8 cellular contexts compared by ENCODE assay signal in genomic region chr2:73072416-73072815, GRCh38. TPM values are rescaled to one million over a fixed set of nuclear protein-coding genes. Genes with fewer than 3 reads are reported as not detected.
DNase-seq lines count a peak whose midpoint lies in the region; ATAC-seq and TF ChIP-seq lines count a peak whose summit lies in the region.

No MANE protein-coding gene starts in this region.

- peaks cover 7% of the 10 kb centered on the region for H3K27me3 Mint-ChIP-seq in T-helper 2 cell treated with Interferon-gamma antibody and Interleukin-4, amounts not matched to agents 5 μg/mL and 100 μg/mL, for 36 hours (ENCODE audit: low read depth)
- H3K27me3 Mint-ChIP-seq in activated naive CD8-positive, alpha-beta T cell: no peaks in the 10 kb centered on the region

- H3K4me3 ChIP-seq in left lung (peak overlapping the region in 1 of 2 donors; percentile 95), HAP-1 (no peak overlapping the region; the same call in 1 of the 2 replicates)

- H3K27me3 ChIP-seq in left lung: no peaks in the 10 kb centered on the region
- H3K27me3 ChIP-seq in HAP-1 (ENCODE audit: low read depth): no peaks in the 10 kb centered on the region

- TF ChIP-seq CTCF in left lung (IDR thresholded peaks at IDR 0.05): no peak

- peak overlapping the region; percentile 91 to 98 for H3K27ac ChIP-seq in left lung
- peak overlapping the region; percentile 95 for H3K27ac ChIP-seq in substantia nigra (ENCODE audit: low read depth, low read length, poor library complexity, severe bottlenecking)

- H3K27ac Mint-ChIP-seq in T-helper 2 cell treated with Interferon-gamma antibody and Interleukin-4, amounts not matched to agents 5 μg/mL and 100 μg/mL, for 36 hours: peak overlapping the region; percentile 46
- H3K27ac Mint-ChIP-seq in activated naive CD8-positive, alpha-beta T cell: peak overlapping the region; percentile 95

- H3K9me3 ChIP-seq in left lung (no peaks in the 10 kb centered on the region), HAP-1 (no peaks in the 10 kb centered on the region)

- H3K36me3 Mint-ChIP-seq in T-helper 2 cell treated with Interferon-gamma antibody and Interleukin-4, amounts not matched to agents 5 μg/mL and 100 μg/mL, for 36 hours (ENCODE audit: low read depth): no peaks in the 10 kb centered on the region
- H3K36me3 Mint-ChIP-seq in activated naive CD8-positive, alpha-beta T cell: no peaks in the 10 kb centered on the region

- no peaks in the 10 kb centered on the region for H3K9me3 Mint-ChIP-seq in T-helper 2 cell treated with Interferon-gamma antibody and Interleukin-4, amounts not matched to agents 5 μg/mL and 100 μg/mL, for 36 hours
- H3K9me3 Mint-ChIP-seq in activated naive CD8-positive, alpha-beta T cell (ENCODE audit: low read depth): no peaks in the 10 kb centered on the region

- H3K36me3 ChIP-seq in left lung: peaks cover 0 to 11% of the 10 kb centered on the region in 2 donors
- peaks cover 4% of the 10 kb centered on the region for H3K36me3 ChIP-seq in HAP-1 (replicated peaks)

- CTCF ChIA-PET in HEK293T (lab: Yijun Ruan, JAX): no interaction called here

- in situ Hi-C loops in HAP-1 (cut with MboI; ENCODE audit: low sequenced_read_pairs): no loop called here

- intact Hi-C loops in left lung (cut with DNase I): no loop called here

- H3K4me1 Mint-ChIP-seq in T-helper 2 cell treated with Interferon-gamma antibody and Interleukin-4, amounts not matched to agents 5 μg/mL and 100 μg/mL, for 36 hours (ENCODE audit: low read depth): peaks cover 24% of the 10 kb centered on the region
- peaks cover 28% of the 10 kb centered on the region for H3K4me1 Mint-ChIP-seq in activated naive CD8-positive, alpha-beta T cell (ENCODE audit: low read depth)

- POLR2A ChIA-PET in HEK293T (lab: Yijun Ruan, JAX): interaction anchor here (1.1 kb wide), 1 partner anchor 39 kb away, joined by 4 read pairs; no protein-coding TSS in a partner anchor

- peak overlapping the region; percentile 91 for H3K4me3 Mint-ChIP-seq in T-helper 2 cell treated with Interferon-gamma antibody and Interleukin-4, amounts not matched to agents 5 μg/mL and 100 μg/mL, for 36 hours
- H3K4me3 Mint-ChIP-seq in activated naive CD8-positive, alpha-beta T cell: peak overlapping the region; percentile 94

- H3K4me1 ChIP-seq in left lung: peaks cover 13 to 28% of the 10 kb centered on the region in 2 donors
- H3K4me1 ChIP-seq in HAP-1: peaks cover 3% of the 10 kb centered on the region; the same call in 1 of the 2 replicates

- no peak for ATAC-seq in left lung

- DNase-seq in T-helper 2 cell treated with Interferon-gamma antibody and Interleukin-4, amounts not matched to agents 5 μg/mL and 100 μg/mL, for 36 hours (ENCODE audit: low spot score): no peak
- DNase-seq in T-helper 2 cell: no peak
- DNase-seq in left lung: no peak
- no peak for DNase-seq in substantia nigra (lab: John Stamatoyannopoulos, UW)
- no peak for DNase-seq in HAP-1 (ENCODE audit: low spot score in 2 of 2)
- no peak for DNase-seq in HEK293T (ENCODE audit: extremely low spot score)
- DNase-seq in NCI-H524 treated with DMSO at 0.1 percent for 48 hours (lab: John Stamatoyannopoulos, UW): no peak

TF ChIP-seq in HEK293T, 16 proteins besides CTCF, POLR2A, EP300 and RAD21:
- TF ChIP-seq FOXA1 (IDR thresholded peaks at IDR 0.05): no peak
- no peak for TF ChIP-seq ELF4 (IDR thresholded peaks at IDR 0.05)
- no peak for TF ChIP-seq ZNF384 (IDR thresholded peaks at IDR 0.05)
- TF ChIP-seq FOXM1 (IDR thresholded peaks at IDR 0.05; ENCODE audit: borderline replicate concordance): no peak
- TF ChIP-seq LEF1 (IDR thresholded peaks at IDR 0.05; ENCODE audit: borderline replicate concordance): no peak

RNA-seq across cellular contexts. Expression of gene SFXN5, which starts 0.9 kb away (rescaled TPM):
- 10 to 100 TPM; 17.1 to 19.7 TPM for total RNA-seq in left lung

RNA-seq across cellular contexts. Expression of gene RAB11FIP5, which starts 40.3 kb away (rescaled TPM):
- 10 to 100 TPM; 21.1 to 29.8 TPM for total RNA-seq in left lung
